ENCODE assay signal across 14 cellular contexts in the genomic region with DNA sequence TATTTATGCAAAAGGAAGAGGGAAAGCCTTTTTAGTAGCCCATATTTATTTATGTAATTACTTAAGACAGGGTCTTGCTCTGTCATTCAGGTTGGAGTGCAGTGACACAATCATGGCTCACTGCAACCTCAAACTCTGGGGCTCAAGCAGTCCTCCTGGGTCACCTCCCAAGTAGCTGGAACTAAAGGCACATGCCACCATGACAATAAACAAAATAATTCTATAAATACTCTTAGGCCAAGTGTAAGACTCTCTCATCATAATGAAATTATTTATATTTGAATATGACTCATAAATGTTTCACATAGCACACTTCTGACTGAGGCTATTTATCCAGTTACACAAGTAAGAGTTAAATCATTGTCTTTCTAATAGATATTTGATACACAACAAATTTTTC.
"Had no signal": no experiment of that assay in that cellular context is flagged by ENCODE, and none has a peak within 500 bp of the region (broad histone marks: within the 10 kb centered on the region; RNA-seq: fewer than 3 reads in every experiment).

No MANE protein-coding gene starts in this region.

- H3K27me3 ChIP-seq: colonic mucosa, gastrocnemius medialis, heart right ventricle, stomach had no signal

- H3K9me3 Mint-ChIP-seq: neural crest cell had no signal

- H3K4me3 Mint-ChIP-seq: activated CD4-positive, alpha-beta memory T cell treated with anti-CD3 and anti-CD28 coated beads for 36 hours; activated naive CD8-positive, alpha-beta T cell treated with anti-CD3 and anti-CD28 coated beads for 36 hours; neural crest cell had no signal

- H2AFZ ChIP-seq: parathyroid adenoma had no signal

- H3K36me3 ChIP-seq: colonic mucosa, gastrocnemius medialis, heart right ventricle, stomach had no signal

- H3K36me3 Mint-ChIP-seq: activated CD4-positive, alpha-beta memory T cell treated with anti-CD3 and anti-CD28 coated beads for 36 hours; activated naive CD8-positive, alpha-beta T cell treated with anti-CD3 and anti-CD28 coated beads for 36 hours had no signal

- H3K27ac ChIP-seq: colonic mucosa, gastrocnemius medialis, heart right ventricle, parathyroid adenoma, stomach, VCaP had no signal

- H3K27ac Mint-ChIP-seq: activated CD4-positive, alpha-beta memory T cell treated with anti-CD3 and anti-CD28 coated beads for 36 hours; activated naive CD8-positive, alpha-beta T cell treated with anti-CD3 and anti-CD28 coated beads for 36 hours had no signal

- H3K9ac ChIP-seq: parathyroid adenoma had no signal

- H3K27me3 Mint-ChIP-seq: activated CD4-positive, alpha-beta memory T cell treated with anti-CD3 and anti-CD28 coated beads for 36 hours; activated naive CD8-positive, alpha-beta T cell treated with anti-CD3 and anti-CD28 coated beads for 36 hours had no signal

- H3K9me3 ChIP-seq: colonic mucosa, gastrocnemius medialis, heart right ventricle had no signal

- H3K4me3 ChIP-seq: colonic mucosa, gastrocnemius medialis, heart right ventricle, stomach had no signal

- H3K4me1 Mint-ChIP-seq: activated naive CD8-positive, alpha-beta T cell treated with anti-CD3 and anti-CD28 coated beads for 36 hours; neural crest cell had no signal

- H3K4me1 ChIP-seq: colonic mucosa, gastrocnemius medialis, heart right ventricle, parathyroid adenoma, stomach had no signal

- DNase-seq: activated CD4-positive, alpha-beta memory T cell treated with anti-CD3 and anti-CD28 coated beads for 36 hours; activated gamma-delta T cell treated with Interleukin-2 at 50 U/mL for 16 hours; activated naive CD8-positive, alpha-beta T cell treated with anti-CD3 and anti-CD28 coated beads for 36 hours; activated T-cell treated with anti-CD3 and anti-CD28 coated beads, Interleukin-2, amount 50 U/mL, for 48 hours; colonic mucosa; gastrocnemius medialis; heart right ventricle; stimulated activated CD4-positive, alpha-beta T cell treated with anti-CD3 and anti-CD28 coated beads, Interleukin-15, amount 100 ng/mL, for 24 hours; stimulated activated CD4-positive, alpha-beta T cell treated with anti-CD3 and anti-CD28 coated beads, Interleukin-4, amount 100 ng/mL, for 24 hours; stomach; T-helper 9 cell had no signal
